ENCODE assay signal across 25 cellular contexts in genomic region chr15:71914092-71914491, GRCh38.
"Had no signal": no experiment of that assay in that cellular context is flagged by ENCODE, and none has a peak within 500 bp of the region (broad histone marks: within the 10 kb centered on the region; RNA-seq: fewer than 3 reads in every experiment).

No MANE protein-coding gene starts in this region.

- H3K4me3 Mint-ChIP-seq: activated CD4-positive, alpha-beta memory T cell treated with anti-CD3 and anti-CD28 coated beads for 36 hours; activated CD4-positive, alpha-beta T cell treated with anti-CD3 and anti-CD28 coated beads, Interleukin-2, amount 10 ng/mL, durations not matched to agents 24 days and 14 days; activated naive CD4-positive, alpha-beta T cell treated with anti-CD3 and anti-CD28 coated beads, Interleukin-2, amount 10 ng/mL, durations not matched to agents 7 days and 5 days; activated naive CD8-positive, alpha-beta T cell treated with anti-CD3 and anti-CD28 coated beads, Interleukin-2, amount 10 ng/mL, durations not matched to agents 7 days and 5 days; activated T-helper 1 cell treated with anti-CD3 and anti-CD28 coated beads, Interleukin-12 subunit alpha, Interleukin-12 subunit beta, Interleukin-2, Interleukin-4 antibody, amounts not matched to agents 30 ng/mL and 10 ng/mL and 1 ng/mL, durations not matched to agents 14 hours and 24 hours and 36 hours; brain; nephron progenitor cell; stimulated activated naive CD8-positive, alpha-beta T cell treated with anti-CD3 and anti-CD28 coated beads, Interleukin-15, Interleukin-2, amounts not matched to agents 100 ng/mL and 50 ng/mL, for 24 hours had no signal

- H3K9me3 Mint-ChIP-seq: activated CD4-positive, alpha-beta memory T cell treated with anti-CD3 and anti-CD28 coated beads for 36 hours; activated CD4-positive, alpha-beta T cell treated with anti-CD3 and anti-CD28 coated beads, Interleukin-2, amount 10 ng/mL, durations not matched to agents 24 days and 14 days; activated naive CD4-positive, alpha-beta T cell treated with anti-CD3 and anti-CD28 coated beads, Interleukin-2, amount 10 ng/mL, durations not matched to agents 7 days and 5 days; activated naive CD8-positive, alpha-beta T cell treated with anti-CD3 and anti-CD28 coated beads, Interleukin-2, amount 10 ng/mL, durations not matched to agents 7 days and 5 days; activated T-helper 1 cell treated with anti-CD3 and anti-CD28 coated beads, Interleukin-12 subunit alpha, Interleukin-12 subunit beta, Interleukin-2, Interleukin-4 antibody, amounts not matched to agents 30 ng/mL and 10 ng/mL and 1 ng/mL, durations not matched to agents 14 hours and 24 hours and 36 hours; stimulated activated naive CD8-positive, alpha-beta T cell treated with anti-CD3 and anti-CD28 coated beads, Interleukin-15, Interleukin-2, amounts not matched to agents 100 ng/mL and 50 ng/mL, for 24 hours had no signal

- H3K36me3 Mint-ChIP-seq: activated naive CD4-positive, alpha-beta T cell treated with anti-CD3 and anti-CD28 coated beads, Interleukin-2, amount 10 ng/mL, durations not matched to agents 7 days and 5 days had no signal

- H3K27me3 Mint-ChIP-seq: activated CD4-positive, alpha-beta memory T cell treated with anti-CD3 and anti-CD28 coated beads for 36 hours; activated CD4-positive, alpha-beta T cell treated with anti-CD3 and anti-CD28 coated beads, Interleukin-2, amount 10 ng/mL, durations not matched to agents 24 days and 14 days; activated naive CD4-positive, alpha-beta T cell treated with anti-CD3 and anti-CD28 coated beads, Interleukin-2, amount 10 ng/mL, durations not matched to agents 7 days and 5 days; activated naive CD8-positive, alpha-beta T cell treated with anti-CD3 and anti-CD28 coated beads, Interleukin-2, amount 10 ng/mL, durations not matched to agents 7 days and 5 days; brain; stimulated activated naive CD8-positive, alpha-beta T cell treated with anti-CD3 and anti-CD28 coated beads, Interleukin-15, Interleukin-2, amounts not matched to agents 100 ng/mL and 50 ng/mL, for 24 hours had no signal

- FAIRE-seq: endothelial cell of umbilical vein had no signal

- ATAC-seq: gastroesophageal sphincter, left cardiac atrium, left ventricle myocardium superior, mucosa of descending colon, right lobe of liver had no signal

- DNase-seq: activated CD4-positive, alpha-beta memory T cell treated with anti-CD3 and anti-CD28 coated beads for 36 hours; activated CD4-positive, alpha-beta T cell treated with anti-CD3 and anti-CD28 coated beads, Interleukin-2, amount 10 ng/mL, durations not matched to agents 24 days and 14 days; activated CD4-positive, CD25-positive, alpha-beta regulatory T cell treated with anti-CD3 and anti-CD28 coated beads, Interleukin-2, amount 50 U/mL, for 72 hours; activated CD8-positive, alpha-beta memory T cell treated with anti-CD3 and anti-CD28 coated beads, Interleukin-2, amount 50 U/mL, for 4 hours; activated effector memory CD4-positive, alpha-beta T cell treated with anti-CD3 and anti-CD28 coated beads, Interleukin-2, amount 50 U/mL, for 16 hours; activated naive CD4-positive, alpha-beta T cell treated with anti-CD3 and anti-CD28 coated beads, Interleukin-2, amount 10 ng/mL, durations not matched to agents 7 days and 5 days; activated naive CD8-positive, alpha-beta T cell treated with anti-CD3 and anti-CD28 coated beads, Interleukin-2, amount 10 ng/mL, durations not matched to agents 7 days and 5 days; activated T-cell treated with anti-CD3 and anti-CD28 coated beads, Interleukin-2, amount 50 U/mL, for 1 hour; cortex of kidney; islet precursor cell; left cardiac atrium; left ventricle myocardium superior; mucosa of descending colon; nephron progenitor cell; right lobe of liver; stimulated activated CD4-positive, alpha-beta T cell treated with anti-CD3 and anti-CD28 coated beads, Interleukin-4, amount 100 ng/mL, for 1 hour; T1000; thyroid gland; upper lobe of left lung; WERI-Rb-1 had no signal

- H3K4me1 Mint-ChIP-seq: activated CD4-positive, alpha-beta T cell treated with anti-CD3 and anti-CD28 coated beads, Interleukin-2, amount 10 ng/mL, durations not matched to agents 24 days and 14 days; activated naive CD4-positive, alpha-beta T cell treated with anti-CD3 and anti-CD28 coated beads, Interleukin-2, amount 10 ng/mL, durations not matched to agents 7 days and 5 days; activated naive CD8-positive, alpha-beta T cell treated with anti-CD3 and anti-CD28 coated beads, Interleukin-2, amount 10 ng/mL, durations not matched to agents 7 days and 5 days had no signal

- H3K27ac Mint-ChIP-seq: activated CD4-positive, alpha-beta memory T cell treated with anti-CD3 and anti-CD28 coated beads for 36 hours; activated CD4-positive, alpha-beta T cell treated with anti-CD3 and anti-CD28 coated beads, Interleukin-2, amount 10 ng/mL, durations not matched to agents 24 days and 14 days; activated naive CD4-positive, alpha-beta T cell treated with anti-CD3 and anti-CD28 coated beads, Interleukin-2, amount 10 ng/mL, durations not matched to agents 7 days and 5 days; activated naive CD8-positive, alpha-beta T cell treated with anti-CD3 and anti-CD28 coated beads, Interleukin-2, amount 10 ng/mL, durations not matched to agents 7 days and 5 days; activated T-helper 1 cell treated with anti-CD3 and anti-CD28 coated beads, Interleukin-12 subunit alpha, Interleukin-12 subunit beta, Interleukin-2, Interleukin-4 antibody, amounts not matched to agents 30 ng/mL and 10 ng/mL and 1 ng/mL, durations not matched to agents 14 hours and 24 hours and 36 hours; brain; nephron progenitor cell; stimulated activated naive CD8-positive, alpha-beta T cell treated with anti-CD3 and anti-CD28 coated beads, Interleukin-15, Interleukin-2, amounts not matched to agents 100 ng/mL and 50 ng/mL, for 24 hours had no signal
